Comparison of ENCODE assay signal across 16 cellular contexts in the genomic region with DNA sequence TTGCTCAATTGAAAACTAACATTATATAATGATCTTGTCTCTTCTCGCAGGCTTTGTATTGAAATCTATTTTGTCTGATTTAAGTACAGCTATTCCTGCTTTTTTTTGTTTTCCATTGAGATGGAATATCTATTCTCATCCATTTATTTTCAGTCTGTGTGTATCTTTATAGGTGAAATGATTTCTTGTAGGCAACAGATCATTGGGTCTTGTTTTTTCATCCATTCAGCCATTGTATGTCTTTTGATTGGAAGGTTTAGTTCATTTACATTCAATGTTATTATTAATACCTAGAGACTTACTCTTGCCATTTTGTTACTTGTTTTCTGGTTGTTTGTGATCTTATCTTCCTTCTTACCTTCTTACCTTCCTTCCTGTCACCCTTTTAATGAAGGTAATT.
ATAC-seq and TF ChIP-seq lines count a peak whose summit lies in the region.
"Had no signal": no experiment of that assay in that cellular context is flagged by ENCODE, and none has a peak within 500 bp of the region (broad histone marks: within the 10 kb centered on the region; RNA-seq: fewer than 3 reads in every experiment).

No MANE protein-coding gene starts in this region.

- H3K27ac Mint-ChIP-seq in stimulated activated memory B cell treated with anti-CD40 and anti-IgM and Interleukin-4, amounts not matched to agents 10 μg/mL and 1 μg/mL and 100 μg/mL, for 72 hours, result no peak overlapping the region
- H3K27ac Mint-ChIP-seq: B cell; CD14-positive monocyte; CD4-positive, alpha-beta memory T cell; CD4-positive, alpha-beta T cell; CD4-positive, CD25-positive, alpha-beta regulatory T cell; CD8-positive, alpha-beta memory T cell; CD8-positive, alpha-beta T cell had no signal

- no peaks in the 10 kb centered on the region for H3K36me3 Mint-ChIP-seq in stimulated activated memory B cell treated with anti-CD40 and anti-IgM and Interleukin-4, amounts not matched to agents 10 μg/mL and 1 μg/mL and 100 μg/mL, for 72 hours
- H3K36me3 Mint-ChIP-seq: CD14-positive monocyte; CD4-positive, alpha-beta memory T cell; CD4-positive, CD25-positive, alpha-beta regulatory T cell; CD8-positive, alpha-beta memory T cell; CD8-positive, alpha-beta T cell had no signal

- peaks cover 16% of the 10 kb centered on the region for H3K9me3 Mint-ChIP-seq in stimulated activated memory B cell treated with anti-CD40 and anti-IgM and Interleukin-4, amounts not matched to agents 10 μg/mL and 1 μg/mL and 100 μg/mL, for 72 hours

- H3K27me3 Mint-ChIP-seq in stimulated activated memory B cell treated with anti-CD40 and anti-IgM and Interleukin-4, amounts not matched to agents 10 μg/mL and 1 μg/mL and 100 μg/mL, for 72 hours, result no peaks in the 10 kb centered on the region
- H3K27me3 Mint-ChIP-seq: B cell; CD4-positive, alpha-beta memory T cell; CD4-positive, alpha-beta T cell; CD4-positive, CD25-positive, alpha-beta regulatory T cell; CD8-positive, alpha-beta memory T cell had no signal

- no peaks in the 10 kb centered on the region for H3K36me3 ChIP-seq in HEK293 (ENCODE audit: control insufficient read depth in 2 of 2, insufficient read depth in 1 of 2, low read length in 2 of 2)
- H3K36me3 ChIP-seq: BE2C; BLaER1; BLaER1 treated with 17β-estradiol and CSF1 and Interleukin-3, amounts not matched to agents 10 nM and 100 nM had no signal

- no peak for TF ChIP-seq CTCF in HEK293 (tag by site-specific recombination; IDR thresholded peaks at IDR 0.05)

- no peak overlapping the region for H3K27ac ChIP-seq in HEK293 (ENCODE audit: extremely low read depth, low read depth, low read length)
- H3K27ac ChIP-seq: 22Rv1; A549; BLaER1; BLaER1 treated with 17β-estradiol and CSF1 and Interleukin-3, amounts not matched to agents 10 nM and 100 nM; C4-2B had no signal

- no peaks in the 10 kb centered on the region for H3K4me1 ChIP-seq in HEK293 (ENCODE audit: control insufficient read depth, insufficient read depth, low read length)
- H3K4me1 ChIP-seq: A549; BE2C; BLaER1; BLaER1 treated with 17β-estradiol and CSF1 and Interleukin-3, amounts not matched to agents 10 nM and 100 nM; Caco-2 had no signal

- no peaks in the 10 kb centered on the region for H3K9me3 ChIP-seq in HEK293 (ENCODE audit: control insufficient read depth, insufficient read depth, low read depth, low read length)
- H3K9me3 ChIP-seq: BE2C, BLaER1, Caco-2 had no signal

- CTCF ChIA-PET in HEK293 (lab: Yijun Ruan, JAX), result interaction anchor here (0.6 kb wide), 1 partner anchor 99 kb away, joined by 3 read pairs; no protein-coding TSS in a partner anchor

- POLR2A ChIA-PET in HEK293 (lab: Yijun Ruan, JAX), result no interaction called here

- no peaks in the 10 kb centered on the region for H3K4me1 Mint-ChIP-seq in stimulated activated memory B cell treated with anti-CD40 and anti-IgM and Interleukin-4, amounts not matched to agents 10 μg/mL and 1 μg/mL and 100 μg/mL, for 72 hours
- H3K4me1 Mint-ChIP-seq: B cell; CD14-positive monocyte; CD4-positive, alpha-beta memory T cell; CD4-positive, CD25-positive, alpha-beta regulatory T cell; CD8-positive, alpha-beta memory T cell had no signal

- no peak overlapping the region for H3K4me3 Mint-ChIP-seq in stimulated activated memory B cell treated with anti-CD40 and anti-IgM and Interleukin-4, amounts not matched to agents 10 μg/mL and 1 μg/mL and 100 μg/mL, for 72 hours
- H3K4me3 Mint-ChIP-seq: B cell; CD14-positive monocyte; CD4-positive, alpha-beta memory T cell; CD4-positive, alpha-beta T cell; CD4-positive, CD25-positive, alpha-beta regulatory T cell; CD8-positive, alpha-beta memory T cell; CD8-positive, alpha-beta T cell had no signal

- ATAC-seq in stimulated activated memory B cell treated with anti-CD40 and anti-IgM and Interleukin-4, amounts not matched to agents 10 μg/mL and 1 μg/mL and 100 μg/mL, for 72 hours, result no peak
- ATAC-seq: A549; CD8-positive, alpha-beta T cell had no signal

- no peak overlapping the region for H3K4me3 ChIP-seq in HEK293 (ENCODE audit: low read depth, low read length)
- H3K4me3 ChIP-seq: A549; BLaER1; BLaER1 treated with 17β-estradiol and CSF1 and Interleukin-3, amounts not matched to agents 10 nM and 100 nM had no signal

TF ChIP-seq in HEK293, 187 proteins besides CTCF, POLR2A, EP300 and RAD21:
- TF ChIP-seq ZNF830 (tag by site-specific recombination; IDR thresholded peaks at IDR 0.05; ENCODE audit: low read depth) (no peak), SETDB1 (IDR thresholded peaks at IDR 0.05; ENCODE audit: insufficient read length, low read length) (peak; percentile 90), TRIM28 (IDR thresholded peaks at IDR 0.05; ENCODE audit: borderline replicate concordance, low read length) (peak; percentile 73)
- TF ChIP-seq, protein P1, sequence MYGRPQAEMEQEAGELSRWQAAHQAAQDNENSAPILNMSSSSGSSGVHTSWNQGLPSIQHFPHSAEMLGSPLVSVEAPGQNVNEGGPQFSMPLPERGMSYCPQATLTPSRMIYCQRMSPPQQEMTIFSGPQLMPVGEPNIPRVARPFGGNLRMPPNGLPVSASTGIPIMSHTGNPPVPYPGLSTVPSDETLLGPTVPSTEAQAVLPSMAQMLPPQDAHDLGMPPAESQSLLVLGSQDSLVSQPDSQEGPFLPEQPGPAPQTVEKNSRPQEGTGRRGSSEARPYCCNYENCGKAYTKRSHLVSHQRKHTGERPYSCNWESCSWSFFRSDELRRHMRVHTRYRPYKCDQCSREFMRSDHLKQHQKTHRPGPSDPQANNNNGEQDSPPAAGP (tag by site-specific recombination; IDR thresholded peaks at IDR 0.05), result no peak
- TF ChIP-seq, protein P2, sequence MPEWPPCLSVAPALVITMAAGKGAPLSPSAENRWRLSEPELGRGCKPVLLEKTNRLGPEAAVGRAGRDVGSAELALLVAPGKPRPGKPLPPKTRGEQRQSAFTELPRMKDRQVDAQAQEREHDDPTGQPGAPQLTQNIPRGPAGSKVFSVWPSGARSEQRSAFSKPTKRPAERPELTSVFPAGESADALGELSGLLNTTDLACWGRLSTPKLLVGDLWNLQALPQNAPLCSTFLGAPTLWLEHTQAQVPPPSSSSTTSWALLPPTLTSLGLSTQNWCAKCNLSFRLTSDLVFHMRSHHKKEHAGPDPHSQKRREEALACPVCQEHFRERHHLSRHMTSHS (tag by site-specific recombination; IDR thresholded peaks at IDR 0.05), result no peak
